Comparison of ENCODE assay signal across 21 cellular contexts in the genomic region with DNA sequence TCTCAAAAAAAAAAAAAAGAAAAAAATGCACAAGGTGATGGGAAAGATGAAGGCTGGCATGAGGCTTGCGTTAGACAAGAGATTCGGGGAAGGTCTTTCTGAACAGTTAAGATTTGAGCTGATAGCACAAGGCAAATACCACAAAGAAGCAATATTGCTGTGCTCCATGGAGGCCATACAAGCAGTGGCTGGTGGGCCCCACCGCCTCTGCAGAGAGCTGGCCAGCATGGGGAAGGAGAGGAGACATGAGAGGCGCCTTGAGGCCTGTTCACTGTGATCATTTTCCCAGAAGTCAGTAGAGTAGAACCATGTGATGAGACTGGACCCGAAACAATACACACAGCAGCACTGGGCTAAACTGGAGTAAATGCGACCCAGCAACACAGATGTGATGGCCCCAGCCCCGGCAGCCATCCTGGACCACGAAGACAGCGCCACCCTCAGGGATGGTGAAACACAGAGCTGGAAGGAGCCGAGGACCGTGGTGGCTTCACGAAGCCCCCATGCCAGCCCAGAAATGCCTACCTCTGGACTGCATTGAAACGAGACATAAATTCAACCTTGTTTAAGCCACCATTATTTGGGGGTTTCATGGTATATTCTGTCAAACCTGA. TPM values are rescaled to one million over a fixed set of nuclear protein-coding genes. Genes with fewer than 3 reads are reported as not detected.
A peak's percentile ranks its signal among the peaks of the same experiment; 100 is the strongest.
DNase-seq lines count a peak whose midpoint lies in the region; ATAC-seq, FAIRE-seq and TF ChIP-seq lines count a peak whose summit lies in the region.
"Had no signal": no experiment of that assay in that cellular context is flagged by ENCODE, and none has a peak within 500 bp of the region (broad histone marks: within the 10 kb centered on the region; RNA-seq: fewer than 3 reads in every experiment).

No MANE protein-coding gene starts in this region.

- DNase-seq in GM10266 (ENCODE audit: extremely low spot score) (no peak), brain microvascular endothelial cell (no peak), neural progenitor cell (ENCODE audit: low spot score) (no peak), urothelium cell line (ENCODE audit: low spot score) (no peak), endodermal cell (no peak), mucosa of gallbladder (ENCODE audit: low spot score) (no peak)
- DNase-seq: BE2C; CD4-positive, alpha-beta memory T cell; COR-L47; DMS153; DMS79 treated with DMSO at 0.1 percent for 48 hours; EL; GM23248; HCEC 1CT; KBM-7 had no signal

- peaks cover 16% of the 10 kb centered on the region for H3F3A ChIP-seq in neural progenitor cell (ENCODE audit: low read depth)

- H4K20me1 ChIP-seq in neural progenitor cell (ENCODE audit: low read depth): peaks cover 87% of the 10 kb centered on the region

- in situ Hi-C loops in brain microvascular endothelial cell (cut with HindIII; ENCODE audit: low pct_ligation_motif_present, low sequenced_read_pairs): no loop called here

- 94 to 97% methylated on average over 10 to 13 of the region's 13 CpGs for WGBS in endodermal cell (ENCODE audit: insufficient coverage in 1 of 2, insufficient read length in 1 of 2), 2 experiments

- POLR2A ChIA-PET in HEK293 (lab: Yijun Ruan, JAX): no interaction called here

- no peak for FAIRE-seq in urothelium cell line (lab: Jason Lieb, UNC)
- FAIRE-seq: A204.1, D721Med, G401.6 had no signal

- H2AFZ ChIP-seq in neural progenitor cell (replicated peaks): no peak overlapping the region
- H2AFZ ChIP-seq: GM23248 had no signal

- H3K9me3 ChIP-seq in HEK293 (ENCODE audit: control insufficient read depth, insufficient read depth, low read depth, low read length): no peaks in the 10 kb centered on the region
- no peaks in the 10 kb centered on the region for H3K9me3 ChIP-seq in neural progenitor cell (ENCODE audit: low read depth)
- H3K9me3 ChIP-seq in endodermal cell (ENCODE audit: control insufficient read depth, low read length): no peaks in the 10 kb centered on the region
- H3K9me3 ChIP-seq: BE2C had no signal

- H3K36me3 Mint-ChIP-seq in neural progenitor cell (peaks cover 14% of the 10 kb centered on the region), endodermal cell (ENCODE audit: low read depth) (peaks cover 42% of the 10 kb centered on the region)

- CTCF ChIA-PET in HEK293 (lab: Yijun Ruan, JAX): interaction anchor here (0.5 to 2.2 kb wide), 4 partner anchors 236 to 586 kb away, joined by 3 to 10 read pairs (median 4); no protein-coding TSS in a partner anchor

- H3K27ac Mint-ChIP-seq in neural progenitor cell: peak overlapping the region; percentile 53
- H3K27ac Mint-ChIP-seq in endodermal cell: no peak overlapping the region
- H3K27ac Mint-ChIP-seq: CD4-positive, alpha-beta memory T cell had no signal

- H3K9me3 Mint-ChIP-seq in neural progenitor cell: no peaks in the 10 kb centered on the region
- H3K9me3 Mint-ChIP-seq in endodermal cell: no peaks in the 10 kb centered on the region
- H3K9me3 Mint-ChIP-seq: CD4-positive, alpha-beta memory T cell had no signal

- no peaks in the 10 kb centered on the region for H3K4me1 ChIP-seq in HEK293 (ENCODE audit: control insufficient read depth, insufficient read depth, low read length)
- H3K4me1 ChIP-seq in neural progenitor cell: peaks cover 6% of the 10 kb centered on the region
- peaks cover 6% of the 10 kb centered on the region for H3K4me1 ChIP-seq in endodermal cell (ENCODE audit: control insufficient read depth, insufficient read depth, low read length)

- no peak for ATAC-seq in GM18867 (IDR thresholded peaks at IDR 0.05; ENCODE audit: unreplicated experiment)

- H3K9ac ChIP-seq in neural progenitor cell (no peak overlapping the region), endodermal cell (ENCODE audit: extremely low read depth, low read length, poor library complexity, severe bottlenecking) (no peak overlapping the region)
- H3K9ac ChIP-seq: GM23248 had no signal

- H3K4me1 Mint-ChIP-seq in neural progenitor cell: peaks cover 25% of the 10 kb centered on the region
- H3K4me1 Mint-ChIP-seq in endodermal cell: peaks cover 17% of the 10 kb centered on the region

- H3K27ac ChIP-seq in HEK293 (ENCODE audit: extremely low read depth, low read depth, low read length) (no peak overlapping the region), brain microvascular endothelial cell (no peak overlapping the region), neural progenitor cell (no peak overlapping the region), endodermal cell (ENCODE audit: low read depth, low read length) (no peak overlapping the region)
- H3K27ac ChIP-seq: C4-2B, GM23248 had no signal

- peak; percentile 3 for TF ChIP-seq CTCF in GM10266 (IDR thresholded peaks at IDR 0.05; ENCODE audit: control insufficient read depth, insufficient read depth, low read depth, missing control alignments)
- TF ChIP-seq CTCF in HEK293 (tag by site-specific recombination; IDR thresholded peaks at IDR 0.05): no peak
- peak; percentile 7 for TF ChIP-seq CTCF in brain microvascular endothelial cell (IDR thresholded peaks at IDR 0.05; ENCODE audit: low read depth, low read length, missing control alignments)
- peak; percentile 5 for TF ChIP-seq CTCF in neural progenitor cell (IDR thresholded peaks at IDR 0.05)
- no peak for TF ChIP-seq CTCF in endodermal cell (conservative IDR thresholded peaks at IDR 0.05)

- H3K4me3 Mint-ChIP-seq in neural progenitor cell (no peak overlapping the region), endodermal cell (no peak overlapping the region)

- H3K4me2 ChIP-seq in neural progenitor cell: no peak overlapping the region

- peaks cover 87% of the 10 kb centered on the region for H3K79me2 ChIP-seq in neural progenitor cell (ENCODE audit: low read depth)

- H3K27me3 ChIP-seq in brain microvascular endothelial cell (replicated peaks) (no peaks in the 10 kb centered on the region), neural progenitor cell (no peaks in the 10 kb centered on the region), endodermal cell (ENCODE audit: control insufficient read depth, insufficient read depth, low read length, poor library complexity, severe bottlenecking) (no peaks in the 10 kb centered on the region)
- H3K27me3 ChIP-seq: BE2C had no signal

- H3K27me3 Mint-ChIP-seq in neural progenitor cell (ENCODE audit: insufficient read depth, low read depth) (peaks cover 10% of the 10 kb centered on the region), endodermal cell (ENCODE audit: insufficient read depth) (no peaks in the 10 kb centered on the region)
- H3K27me3 Mint-ChIP-seq: CD4-positive, alpha-beta memory T cell had no signal

- peaks cover 0 to 27% of the 10 kb centered on the region in 2 experiments; a peak in 1 of 3 replicates for H3K36me3 ChIP-seq in HEK293 (ENCODE audit: control insufficient read depth in 2 of 2, insufficient read depth in 1 of 2, low read length in 2 of 2)
- peaks cover 3% of the 10 kb centered on the region for H3K36me3 ChIP-seq in brain microvascular endothelial cell (replicated peaks)
- H3K36me3 ChIP-seq in neural progenitor cell: no peaks in the 10 kb centered on the region
- H3K36me3 ChIP-seq in endodermal cell (ENCODE audit: control insufficient read depth, insufficient read depth, low read length): peaks cover 33% of the 10 kb centered on the region

- no peak overlapping the region for H3K4me3 ChIP-seq in HEK293 (ENCODE audit: low read depth, low read length)
- H3K4me3 ChIP-seq in brain microvascular endothelial cell (ENCODE audit: low read depth, low read length): no peak overlapping the region
- H3K4me3 ChIP-seq in neural progenitor cell: no peak overlapping the region
- H3K4me3 ChIP-seq in endodermal cell (ENCODE audit: low read length): no peak overlapping the region
- H3K4me3 ChIP-seq: GM23248 had no signal

TF ChIP-seq in HEK293, 187 proteins besides CTCF, POLR2A, EP300 and RAD21:
- TF ChIP-seq ZNF121 (tag by site-specific recombination; IDR thresholded peaks at IDR 0.05) (no peak), ZNF664 (tag by site-specific recombination; IDR thresholded peaks at IDR 0.05) (no peak), ZFP69B (tag by site-specific recombination; IDR thresholded peaks at IDR 0.05) (peak; percentile 91), ZNF558 (tag by site-specific recombination; IDR thresholded peaks at IDR 0.05) (no peak), ZNF140 (tag by site-specific recombination; IDR thresholded peaks at IDR 0.05) (no peak)
- TF ChIP-seq, protein P1, sequence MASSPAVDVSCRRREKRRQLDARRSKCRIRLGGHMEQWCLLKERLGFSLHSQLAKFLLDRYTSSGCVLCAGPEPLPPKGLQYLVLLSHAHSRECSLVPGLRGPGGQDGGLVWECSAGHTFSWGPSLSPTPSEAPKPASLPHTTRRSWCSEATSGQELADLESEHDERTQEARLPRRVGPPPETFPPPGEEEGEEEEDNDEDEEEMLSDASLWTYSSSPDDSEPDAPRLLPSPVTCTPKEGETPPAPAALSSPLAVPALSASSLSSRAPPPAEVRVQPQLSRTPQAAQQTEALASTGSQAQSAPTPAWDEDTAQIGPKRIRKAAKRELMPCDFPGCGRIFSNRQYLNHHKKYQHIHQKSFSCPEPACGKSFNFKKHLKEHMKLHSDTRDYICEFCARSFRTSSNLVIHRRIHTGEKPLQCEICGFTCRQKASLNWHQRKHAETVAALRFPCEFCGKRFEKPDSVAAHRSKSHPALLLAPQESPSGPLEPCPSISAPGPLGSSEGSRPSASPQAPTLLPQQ (tag by site-specific recombination; IDR thresholded peaks at IDR 0.05): peak; percentile 90

RNA-seq across cellular contexts. Expression of a gene that starts 5.5 kb away (rescaled TPM):
- total RNA-seq in neural progenitor cell (ENCODE audit: low replicate concordance): 16.4 and 39.0 TPM in 2 replicates
- 10 to 100 TPM; 35.5 to 38.3 TPM for total RNA-seq in endodermal cell
- 41.5 TPM for polyA plus RNA-seq in endodermal cell (2013, experiment 1 of 2)
- 41.3 TPM for polyA plus RNA-seq in endodermal cell (2013, experiment 2 of 2)
- 8.8 TPM for total RNA-seq in mucosa of gallbladder

Comparison
In these comparisons a context has a peak if more than half of its experiments do, and no peak if none do; other contexts are left out.
1. CTCF ChIP-seq: peak in GM10266 (single experiment), brain microvascular endothelial cell (single experiment) and neural progenitor cell (single experiment); none in HEK293 (single experiment) and endodermal cell (single experiment).